In genomic region chr10:73627300-73627699, GRCh38 we compare ENCODE assay signal across 15 cellular contexts. TPM values are rescaled to one million over a fixed set of nuclear protein-coding genes. Genes with fewer than 3 reads are reported as not detected.
DNase-seq lines count a peak whose midpoint lies in the region; ATAC-seq and TF ChIP-seq lines count a peak whose summit lies in the region.
"Had no signal": no experiment of that assay in that cellular context is flagged by ENCODE, and none has a peak within 500 bp of the region (broad histone marks: within the 10 kb centered on the region; RNA-seq: fewer than 3 reads in every experiment).

No MANE protein-coding gene starts in this region.

- peaks cover 2% of the 10 kb centered on the region for H3K79me1 ChIP-seq in H9 (ENCODE audit: insufficient read depth, low read depth, low read length, poor library complexity, severe bottlenecking)

- no peak overlapping the region for H2AFZ ChIP-seq in H9 (ENCODE audit: low read length)
- no peak overlapping the region for H2AFZ ChIP-seq in neural cell (ENCODE audit: low read depth, low read length)

- ATAC-seq in GM19455 (IDR thresholded peaks at IDR 0.05; ENCODE audit: unreplicated experiment) = no peak
- ATAC-seq: esophagus mucosa, heart right ventricle had no signal

- no peak overlapping the region for H2BK20ac ChIP-seq in H9 (ENCODE audit: low read depth, low read length, poor library complexity, severe bottlenecking)

- H3K27ac ChIP-seq in H9 (ENCODE audit: insufficient read length, low read depth, low read length) = no peak overlapping the region
- no peak overlapping the region for H3K27ac ChIP-seq in neural cell (ENCODE audit: low read length)

- H4K5ac ChIP-seq in H9 (ENCODE audit: insufficient read length, low read depth, low read length) = no peak overlapping the region

- H3K79me2 ChIP-seq in H9 (ENCODE audit: insufficient read depth, low read length) (no peaks in the 10 kb centered on the region; the same call in 1 of the 2 replicates), neural cell (replicated peaks; ENCODE audit: insufficient read depth, low read length) (peaks cover 20% of the 10 kb centered on the region)

- H3K4me1 Mint-ChIP-seq in T-helper 2 cell treated with Interferon-gamma antibody and Interleukin-4, amounts not matched to agents 5 μg/mL and 100 μg/mL, for 36 hours (ENCODE audit: low read depth) = peaks cover 16% of the 10 kb centered on the region
- peaks cover 14 to 17% of the 10 kb centered on the region in 2 experiments for H3K4me1 Mint-ChIP-seq in H9
- peaks cover 17% of the 10 kb centered on the region for H3K4me1 Mint-ChIP-seq in activated T-helper 1 cell treated with anti-CD3 and anti-CD28 coated beads, Interleukin-12 subunit alpha, Interleukin-12 subunit beta, Interleukin-2, Interleukin-4 antibody, amounts not matched to agents 30 ng/mL and 10 ng/mL and 1 ng/mL, durations not matched to agents 14 hours and 24 hours and 36 hours (ENCODE audit: low read depth)

- no peaks in the 10 kb centered on the region for H3K36me3 ChIP-seq in neural cell (ENCODE audit: insufficient read depth, low read length)
- H3K36me3 ChIP-seq: ascending aorta, heart right ventricle, Peyer's patch had no signal

- no peak overlapping the region for H3K23ac ChIP-seq in H9 (ENCODE audit: insufficient read length, low read depth, low read length)

- intact Hi-C loops in activated T-helper 1 cell treated with anti-CD3 and anti-CD28 coated beads, Interleukin-12 subunit alpha, Interleukin-12 subunit beta, Interleukin-2, Interleukin-4 antibody, amounts not matched to agents 30 ng/mL and 10 ng/mL and 1 ng/mL, durations not matched to agents 14 hours and 24 hours and 36 hours (cut with micrococcal nuclease) = loop anchor here (5.0 to 10.0 kb wide), 4 partner anchors 145 to 368 kb away; partner anchors contain the start of genes CFAP70 and VCL
- intact Hi-C loops in posterior vena cava (cut with DNase I) = no loop called here

- TF ChIP-seq CTCF in H9 (conservative IDR thresholded peaks at IDR 0.05) (no peak), neural cell (IDR thresholded peaks at IDR 0.05; ENCODE audit: poor library complexity, severe bottlenecking) (no peak)

- no peaks in the 10 kb centered on the region for H3K4me1 ChIP-seq in H9 (ENCODE audit: insufficient read depth, low read length)

- TF ChIP-seq RAD21 in neural cell (conservative IDR thresholded peaks at IDR 0.05) = no peak

- TF ChIP-seq EP300 in neural cell (conservative IDR thresholded peaks at IDR 0.05; ENCODE audit: poor library complexity, severe bottlenecking) = no peak

- H3K23me2 ChIP-seq in H9 (ENCODE audit: insufficient read length, low read depth, low read length, poor library complexity, severe bottlenecking) = no peaks in the 10 kb centered on the region

- H3K18ac ChIP-seq in H9 (ENCODE audit: insufficient read length, low read depth, low read length) = no peak overlapping the region

- no peak overlapping the region for H3K4me2 ChIP-seq in H9 (ENCODE audit: insufficient read depth, insufficient read length, low read length)
- H3K4me2 ChIP-seq in neural cell (ENCODE audit: low read length) = no peak overlapping the region

- H3K36me3 Mint-ChIP-seq in T-helper 2 cell treated with Interferon-gamma antibody and Interleukin-4, amounts not matched to agents 5 μg/mL and 100 μg/mL, for 36 hours (ENCODE audit: low read depth) = peaks cover 2% of the 10 kb centered on the region
- H3K36me3 Mint-ChIP-seq in H9 (ENCODE audit: insufficient read depth in 1 of 3, low read depth in 3 of 3) = no peaks in the 10 kb centered on the region; a peak in 1 of 7 replicates
- peaks cover 5% of the 10 kb centered on the region for H3K36me3 Mint-ChIP-seq in activated T-helper 1 cell treated with anti-CD3 and anti-CD28 coated beads, Interleukin-12 subunit alpha, Interleukin-12 subunit beta, Interleukin-2, Interleukin-4 antibody, amounts not matched to agents 30 ng/mL and 10 ng/mL and 1 ng/mL, durations not matched to agents 14 hours and 24 hours and 36 hours (ENCODE audit: low read depth)

- H3K4me3 Mint-ChIP-seq in T-helper 2 cell treated with Interferon-gamma antibody and Interleukin-4, amounts not matched to agents 5 μg/mL and 100 μg/mL, for 36 hours = peak overlapping the region; percentile 24
- H3K4me3 Mint-ChIP-seq in H9 = peak overlapping the region; percentile 98
- H3K4me3 Mint-ChIP-seq in activated T-helper 1 cell treated with anti-CD3 and anti-CD28 coated beads, Interleukin-12 subunit alpha, Interleukin-12 subunit beta, Interleukin-2, Interleukin-4 antibody, amounts not matched to agents 30 ng/mL and 10 ng/mL and 1 ng/mL, durations not matched to agents 14 hours and 24 hours and 36 hours = peak overlapping the region; percentile 94

- H3K9me3 ChIP-seq in H9 (ENCODE audit: control insufficient read depth, low read depth, low read length) (no peaks in the 10 kb centered on the region), neural cell (ENCODE audit: low read length) (no peaks in the 10 kb centered on the region)
- H3K9me3 ChIP-seq: ascending aorta, heart right ventricle, Peyer's patch had no signal

- H3K9me2 ChIP-seq in neural cell (ENCODE audit: insufficient read depth, low read length) = no peaks in the 10 kb centered on the region

- no peaks in the 10 kb centered on the region for H3K9me3 Mint-ChIP-seq in T-helper 2 cell treated with Interferon-gamma antibody and Interleukin-4, amounts not matched to agents 5 μg/mL and 100 μg/mL, for 36 hours
- no peaks in the 10 kb centered on the region; a peak in 1 of 5 replicates for H3K9me3 Mint-ChIP-seq in H9
- no peaks in the 10 kb centered on the region for H3K9me3 Mint-ChIP-seq in activated T-helper 1 cell treated with anti-CD3 and anti-CD28 coated beads, Interleukin-12 subunit alpha, Interleukin-12 subunit beta, Interleukin-2, Interleukin-4 antibody, amounts not matched to agents 30 ng/mL and 10 ng/mL and 1 ng/mL, durations not matched to agents 14 hours and 24 hours and 36 hours

- H3T11ph ChIP-seq in H9 (ENCODE audit: low read length) = no peak overlapping the region

- no peak overlapping the region for H2BK5ac ChIP-seq in H9 (ENCODE audit: insufficient read length, low read length)

- H4K91ac ChIP-seq in H9 (ENCODE audit: insufficient read length, low read depth, low read length) = no peak overlapping the region

- H3K27me3 Mint-ChIP-seq in T-helper 2 cell treated with Interferon-gamma antibody and Interleukin-4, amounts not matched to agents 5 μg/mL and 100 μg/mL, for 36 hours (ENCODE audit: low read depth) = no peaks in the 10 kb centered on the region
- no peaks in the 10 kb centered on the region for H3K27me3 Mint-ChIP-seq in H9 (ENCODE audit: low read depth)
- peaks cover 3% of the 10 kb centered on the region for H3K27me3 Mint-ChIP-seq in activated T-helper 1 cell treated with anti-CD3 and anti-CD28 coated beads, Interleukin-12 subunit alpha, Interleukin-12 subunit beta, Interleukin-2, Interleukin-4 antibody, amounts not matched to agents 30 ng/mL and 10 ng/mL and 1 ng/mL, durations not matched to agents 14 hours and 24 hours and 36 hours (ENCODE audit: insufficient read depth)

- no peak overlapping the region for H2AK5ac ChIP-seq in H9 (ENCODE audit: insufficient read length, low read length)

- no peak overlapping the region for H2BK12ac ChIP-seq in H9 (ENCODE audit: insufficient read length, low read depth, low read length)

- DNase-seq in T-helper 2 cell treated with Interferon-gamma antibody and Interleukin-4, amounts not matched to agents 5 μg/mL and 100 μg/mL, for 36 hours (ENCODE audit: low spot score) = no peak
- no peak for DNase-seq in T-helper 2 cell
- no peak for DNase-seq in H9
- no peak for DNase-seq in activated T-helper 1 cell treated with anti-CD3 and anti-CD28 coated beads, Interleukin-12 subunit alpha, Interleukin-12 subunit beta, Interleukin-2, Interleukin-4 antibody, amounts not matched to agents 30 ng/mL and 10 ng/mL and 1 ng/mL, durations not matched to agents 14 hours and 24 hours and 36 hours (ENCODE audit: low spot score)
- no peak for DNase-seq in NCI-H146 (lab: John Stamatoyannopoulos, UW)
- DNase-seq in posterior vena cava (ENCODE audit: low spot score) = no peak
- DNase-seq: heart right ventricle, NCI-H1417, NCI-H446 had no signal

- H3F3A ChIP-seq in neural cell (ENCODE audit: insufficient read depth, low read length, poor library complexity, severe bottlenecking) = no peaks in the 10 kb centered on the region

- H4K8ac ChIP-seq in H9 (replicated peaks; ENCODE audit: insufficient read length, low read depth, low read length) = no peak overlapping the region

- H2BK15ac ChIP-seq in H9 (ENCODE audit: low read depth, low read length) = no peak overlapping the region

- WGBS in H9 (ENCODE audit: extremely low coverage, insufficient read length, low lambda C conversion rate) = no CpG with 5 or more reads among the region's 6 CpGs

- H3K4ac ChIP-seq in H9 (ENCODE audit: low read depth, low read length) = no peak overlapping the region

- H4K20me1 ChIP-seq in H9 (ENCODE audit: control insufficient read depth, insufficient read depth, insufficient read length) = no peaks in the 10 kb centered on the region
- no peaks in the 10 kb centered on the region for H4K20me1 ChIP-seq in neural cell (ENCODE audit: insufficient read depth)

- H3K27me3 ChIP-seq in H9 (ENCODE audit: insufficient read depth, low read length) = no peaks in the 10 kb centered on the region
- no peaks in the 10 kb centered on the region for H3K27me3 ChIP-seq in neural cell (ENCODE audit: insufficient read depth, low read depth, low read length)
- H3K27me3 ChIP-seq: ascending aorta, heart right ventricle, Peyer's patch had no signal

- no peak overlapping the region for H3K9ac ChIP-seq in H9 (ENCODE audit: extremely low read depth, insufficient read length, low read length)
- no peak overlapping the region for H3K9ac ChIP-seq in neural cell (ENCODE audit: low read length)

- no peak overlapping the region for H2BK120ac ChIP-seq in H9 (ENCODE audit: low read depth, low read length, poor library complexity, severe bottlenecking)

- peak overlapping the region; percentile 77 for H3K4me3 ChIP-seq in neural cell (ENCODE audit: low read length)

- H3K56ac ChIP-seq in H9 (ENCODE audit: insufficient read length, low read depth, low read length) = no peak overlapping the region

- H3K27ac Mint-ChIP-seq in T-helper 2 cell treated with Interferon-gamma antibody and Interleukin-4, amounts not matched to agents 5 μg/mL and 100 μg/mL, for 36 hours = no peak overlapping the region
- H3K27ac Mint-ChIP-seq in H9 = 0 out of 7 replicates have a peak overlapping the region, but pooled peaks of 1 of the 3 experiments have one; percentile 21
- H3K27ac Mint-ChIP-seq in activated T-helper 1 cell treated with anti-CD3 and anti-CD28 coated beads, Interleukin-12 subunit alpha, Interleukin-12 subunit beta, Interleukin-2, Interleukin-4 antibody, amounts not matched to agents 30 ng/mL and 10 ng/mL and 1 ng/mL, durations not matched to agents 14 hours and 24 hours and 36 hours = no peak overlapping the region

- H3K14ac ChIP-seq in H9 (ENCODE audit: insufficient read depth, low read length) = no peak overlapping the region

RNA-seq across cellular contexts. Expression of gene MYOZ1, which starts 14.0 kb away (rescaled TPM):
- total RNA-seq in H9 (2021) = 1.5 and 2.4 TPM in 2 replicates
- total RNA-seq in activated T-helper 1 cell treated with anti-CD3 and anti-CD28 coated beads, Interleukin-12 subunit alpha, Interleukin-12 subunit beta, Interleukin-2, Interleukin-4 antibody, amounts not matched to agents 30 ng/mL and 10 ng/mL and 1 ng/mL, durations not matched to agents 14 hours and 24 hours and 36 hours = not detected in 2 replicates
- 0.61 TPM in 1 of 2 replicates, not detected in the other for polyA plus RNA-seq in neural cell
- polyA minus RNA-seq in neural cell = 0.35 TPM in 1 of 2 replicates, not detected in the other
- total RNA-seq in posterior vena cava = 1 to 10 TPM; 2.8 to 3.3 TPM
- total RNA-seq: Peyer's patch; T-helper 2 cell treated with Interferon-gamma antibody and Interleukin-4, amounts not matched to agents 100 ng/mL and 5 ng/mL, for 36 hours had no signal

RNA-seq across cellular contexts. Expression of gene SYNPO2L, which starts 28.5 kb away (rescaled TPM):
- total RNA-seq in H9 (2021) (0.11 TPM in 1 of 2 replicates, not detected in the other), posterior vena cava (1 to 10 TPM; 3.1 to 4.7 TPM)
- total RNA-seq in activated T-helper 1 cell treated with anti-CD3 and anti-CD28 coated beads, Interleukin-12 subunit alpha, Interleukin-12 subunit beta, Interleukin-2, Interleukin-4 antibody, amounts not matched to agents 30 ng/mL and 10 ng/mL and 1 ng/mL, durations not matched to agents 14 hours and 24 hours and 36 hours = 0.03 TPM in 1 of 2 replicates, not detected in the other
- polyA plus RNA-seq in neural cell = not detected in 2 replicates
- polyA minus RNA-seq in neural cell = not detected in 2 replicates
- total RNA-seq: ascending aorta, Peyer's patch had no signal

RNA-seq across cellular contexts. Expression of gene USP54, which starts 36.2 kb away (rescaled TPM):
- total RNA-seq in H9 (2021) (35.7 and 37.9 TPM in 2 replicates), posterior vena cava (10 to 100 TPM; 53.9 to 58.3 TPM)
- total RNA-seq in activated T-helper 1 cell treated with anti-CD3 and anti-CD28 coated beads, Interleukin-12 subunit alpha, Interleukin-12 subunit beta, Interleukin-2, Interleukin-4 antibody, amounts not matched to agents 30 ng/mL and 10 ng/mL and 1 ng/mL, durations not matched to agents 14 hours and 24 hours and 36 hours = 8.6 and 9.7 TPM in 2 replicates
- polyA plus RNA-seq in neural cell = 12.7 and 18.4 TPM in 2 replicates
- 41.6 and 50.6 TPM in 2 replicates for polyA minus RNA-seq in neural cell

Comparison
In these comparisons a context has a peak if more than half of its experiments do, and no peak if none do; other contexts are left out.
1. H3K4me3 Mint-ChIP-seq: peak in every context shown above with its lines; median percentile 98 in H9; 94 in activated T-helper 1 cell treated with anti-CD3 and anti-CD28 coated beads, Interleukin-12 subunit alpha, Interleukin-12 subunit beta, Interleukin-2, Interleukin-4 antibody, amounts not matched to agents 30 ng/mL and 10 ng/mL and 1 ng/mL, durations not matched to agents 14 hours and 24 hours and 36 hours; 24 in T-helper 2 cell treated with Interferon-gamma antibody and Interleukin-4, amounts not matched to agents 5 μg/mL and 100 μg/mL, for 36 hours.